In the genomic region with DNA sequence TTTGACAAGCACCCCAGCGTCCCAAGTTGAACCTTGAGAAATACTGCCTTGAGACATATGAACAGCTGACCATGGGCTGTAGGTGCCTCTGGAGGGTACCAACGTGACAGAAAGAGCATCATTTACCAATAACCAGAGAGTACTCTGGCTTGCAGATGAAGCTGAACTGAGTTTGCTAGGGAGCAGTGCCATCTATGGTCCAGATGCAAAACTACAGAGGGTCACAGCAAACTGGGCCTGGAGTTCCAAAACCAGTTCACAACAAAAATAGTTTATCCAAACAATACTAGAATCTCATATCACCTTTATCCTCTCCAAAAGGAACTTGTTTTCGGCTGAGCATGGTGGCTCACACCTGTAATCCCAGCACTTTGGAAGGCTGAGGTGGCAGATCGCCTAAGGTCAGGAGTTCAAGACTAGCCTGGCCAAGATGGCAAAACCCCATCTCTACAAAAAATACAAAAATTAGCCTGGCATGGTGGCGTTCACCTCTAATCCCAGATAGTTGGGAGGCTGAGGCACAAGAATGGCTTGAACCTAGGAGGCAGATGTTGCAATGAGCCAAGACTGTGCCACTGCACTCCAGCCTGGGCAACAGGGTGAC, we compare ENCODE assay signal across 8 cellular contexts.
DNase-seq lines count a peak whose midpoint lies in the region; TF ChIP-seq lines count a peak whose summit lies in the region.

No MANE protein-coding gene starts in this region.

- H3K9ac ChIP-seq in parathyroid adenoma = no peak overlapping the region

- no peaks in the 10 kb centered on the region for H3K27me3 Mint-ChIP-seq in activated T-helper 2 cell treated with anti-CD3 and anti-CD28 coated beads, Interferon-gamma antibody, Interleukin-2, Interleukin-4, amounts not matched to agents 10 μg/mL and 5 μg/mL and 100 μg/mL, durations not matched to agents 14 hours and 24 hours and 36 hours (ENCODE audit: low read depth)

- H3K36me3 ChIP-seq in parathyroid adenoma (ENCODE audit: control insufficient read depth, insufficient read depth, low read length) = no peaks in the 10 kb centered on the region

- H3K9me3 ChIP-seq in parathyroid adenoma (ENCODE audit: control insufficient read depth, low read length) = no peaks in the 10 kb centered on the region

- no peaks in the 10 kb centered on the region for H3K27me3 ChIP-seq in parathyroid adenoma (ENCODE audit: control insufficient read depth, insufficient read depth, low read length)

- H3K4me2 ChIP-seq in parathyroid adenoma (ENCODE audit: low read length) = no peak overlapping the region

- no peak overlapping the region for H3K27ac ChIP-seq in parathyroid adenoma

- DNase-seq in AG08396 (ENCODE audit: low spot score) (peak; percentile 59), GM12865 (ENCODE audit: low read depth) (peak; percentile 63), NCI-H460 (ENCODE audit: extremely low read depth, low read depth) (peak; percentile 40), foreskin melanocyte (peak; percentile 50), NCI-H128 (lab: John Stamatoyannopoulos, UW; ENCODE audit: unreplicated experiment) (no peak)
- peak; percentile 24 for DNase-seq in activated T-helper 2 cell treated with anti-CD3 and anti-CD28 coated beads, Interferon-gamma antibody, Interleukin-2, Interleukin-4, amounts not matched to agents 10 μg/mL and 5 μg/mL and 100 μg/mL, durations not matched to agents 14 hours and 24 hours and 36 hours (ENCODE audit: low spot score)
- DNase-seq in activated CD4-positive, CD25-positive, alpha-beta regulatory T cell treated with anti-CD3 and anti-CD28 coated beads, Interleukin-2, amount 50 U/mL, for 72 hours = no peak

- peaks cover 2% of the 10 kb centered on the region for H3K79me2 ChIP-seq in parathyroid adenoma

- H3K4me3 ChIP-seq in GM12865 (ENCODE audit: low read depth, low read length) = no peak overlapping the region
- H3K4me3 ChIP-seq in parathyroid adenoma (ENCODE audit: low read depth, low read length) = no peak overlapping the region

- peaks cover 3% of the 10 kb centered on the region for H3K4me1 ChIP-seq in parathyroid adenoma

- peaks cover 2% of the 10 kb centered on the region for H3K4me1 Mint-ChIP-seq in activated T-helper 2 cell treated with anti-CD3 and anti-CD28 coated beads, Interferon-gamma antibody, Interleukin-2, Interleukin-4, amounts not matched to agents 10 μg/mL and 5 μg/mL and 100 μg/mL, durations not matched to agents 14 hours and 24 hours and 36 hours (ENCODE audit: low read depth)

- intact Hi-C loops in activated T-helper 2 cell treated with anti-CD3 and anti-CD28 coated beads, Interferon-gamma antibody, Interleukin-2, Interleukin-4, amounts not matched to agents 10 μg/mL and 5 μg/mL and 100 μg/mL, durations not matched to agents 14 hours and 24 hours and 36 hours (cut with micrococcal nuclease) = loop anchor here (1.0 to 10.0 kb wide), 2 partner anchors 118 to 162 kb away; no protein-coding TSS in a partner anchor

- TF ChIP-seq CTCF in GM12865 (IDR thresholded peaks at IDR 0.05; ENCODE audit: insufficient read depth, low read depth, low read length, missing control alignments) = peak; percentile 69
- TF ChIP-seq CTCF in parathyroid adenoma (IDR thresholded peaks at IDR 0.05) = peak; percentile 50

- H2AFZ ChIP-seq in parathyroid adenoma = no peak overlapping the region

- H3K36me3 Mint-ChIP-seq in activated T-helper 2 cell treated with anti-CD3 and anti-CD28 coated beads, Interferon-gamma antibody, Interleukin-2, Interleukin-4, amounts not matched to agents 10 μg/mL and 5 μg/mL and 100 μg/mL, durations not matched to agents 14 hours and 24 hours and 36 hours (ENCODE audit: low read depth) = peaks cover 48% of the 10 kb centered on the region

- H3K9me3 Mint-ChIP-seq in activated T-helper 2 cell treated with anti-CD3 and anti-CD28 coated beads, Interferon-gamma antibody, Interleukin-2, Interleukin-4, amounts not matched to agents 10 μg/mL and 5 μg/mL and 100 μg/mL, durations not matched to agents 14 hours and 24 hours and 36 hours = no peaks in the 10 kb centered on the region

- no peak overlapping the region for H3K27ac Mint-ChIP-seq in activated T-helper 2 cell treated with anti-CD3 and anti-CD28 coated beads, Interferon-gamma antibody, Interleukin-2, Interleukin-4, amounts not matched to agents 10 μg/mL and 5 μg/mL and 100 μg/mL, durations not matched to agents 14 hours and 24 hours and 36 hours

- H3K4me3 Mint-ChIP-seq in activated T-helper 2 cell treated with anti-CD3 and anti-CD28 coated beads, Interferon-gamma antibody, Interleukin-2, Interleukin-4, amounts not matched to agents 10 μg/mL and 5 μg/mL and 100 μg/mL, durations not matched to agents 14 hours and 24 hours and 36 hours (ENCODE audit: low read depth) = no peak overlapping the region

Comparison
In these comparisons a context has a peak if more than half of its experiments do, and no peak if none do; other contexts are left out.
1. DNase-seq: peak in AG08396 (single experiment), GM12865 (single experiment), NCI-H460 (single experiment), activated T-helper 2 cell treated with anti-CD3 and anti-CD28 coated beads, Interferon-gamma antibody, Interleukin-2, Interleukin-4, amounts not matched to agents 10 μg/mL and 5 μg/mL and 100 μg/mL, durations not matched to agents 14 hours and 24 hours and 36 hours (single experiment) and foreskin melanocyte (single experiment); none in activated CD4-positive, CD25-positive, alpha-beta regulatory T cell treated with anti-CD3 and anti-CD28 coated beads, Interleukin-2, amount 50 U/mL, for 72 hours (single experiment) and NCI-H128 (single experiment).